12 cellular contexts compared by ENCODE assay signal in genomic region chr12:85755760-85756159, GRCh38.
"Had no signal": no experiment of that assay in that cellular context is flagged by ENCODE, and none has a peak within 500 bp of the region (broad histone marks: within the 10 kb centered on the region; RNA-seq: fewer than 3 reads in every experiment).

No MANE protein-coding gene starts in this region.

- H3K27me3 Mint-ChIP-seq: natural killer cell treated with Interleukin-12 subunit alpha and Interleukin-12 subunit beta and Interleukin-15 and Interleukin-18, amount 100 ng/mL, for 72 hours had no signal

- H3K27ac ChIP-seq: heart left ventricle, left lung had no signal

- H3K4me1 ChIP-seq: left lung had no signal

- H3K36me3 ChIP-seq: heart left ventricle, left lung had no signal

- H3K4me3 Mint-ChIP-seq: natural killer cell treated with Interleukin-12 subunit alpha and Interleukin-12 subunit beta and Interleukin-15 and Interleukin-18, amount 100 ng/mL, for 72 hours had no signal

- H3K27me3 ChIP-seq: heart left ventricle, left lung had no signal

- H3K27ac Mint-ChIP-seq: activated naive CD4-positive, alpha-beta T cell treated with anti-CD3 and anti-CD28 coated beads, Interleukin-2, amount 50 U/mL, for 72 hours; natural killer cell treated with Interleukin-12 subunit alpha and Interleukin-12 subunit beta and Interleukin-15 and Interleukin-18, amount 100 ng/mL, for 72 hours had no signal

- H3K4me3 ChIP-seq: heart left ventricle, left lung had no signal

- ATAC-seq: activated naive CD4-positive, alpha-beta T cell treated with anti-CD3 and anti-CD28 coated beads, Interleukin-2, amount 50 U/mL, for 72 hours; heart left ventricle; left lung; natural killer cell treated with Interleukin-12 subunit alpha and Interleukin-12 subunit beta and Interleukin-15 and Interleukin-18, amount 100 ng/mL, for 72 hours; sciatic nerve had no signal

- DNase-seq: activated CD4-positive, CD25-positive, alpha-beta regulatory T cell; heart left ventricle; left lung; mesenchymal stem cell; occipital lobe; stimulated activated CD4-positive, alpha-beta T cell treated with anti-CD3 and anti-CD28 coated beads, Interleukin-2, amount 100 ng/mL, for 24 hours; stimulated activated naive CD4-positive, alpha-beta T cell; substantia nigra; trophoblast cell had no signal
